Comparison of ENCODE assay signal across 8 cellular contexts in genomic region chr9:136694163-136694864, GRCh38. TPM values are rescaled to one million over a fixed set of nuclear protein-coding genes. Genes with fewer than 3 reads are reported as not detected.
A peak's percentile ranks its signal among the peaks of the same experiment; 100 is the strongest.
DNase-seq lines count a peak whose midpoint lies in the region; ATAC-seq and TF ChIP-seq lines count a peak whose summit lies in the region.

No MANE protein-coding gene starts in this region.

- DNase-seq in GM23248 (peak; percentile 65), SW 1271 (lab: John Stamatoyannopoulos, UW) (peak; percentile 23 to 46), neural progenitor cell (ENCODE audit: low spot score) (peak; percentile 79), kidney glomerular epithelial cell (lab: John Stamatoyannopoulos, UW) (no peak)

- no peaks in the 10 kb centered on the region for H3K36me3 ChIP-seq in BLaER1 treated with 17β-estradiol and CSF1 and Interleukin-3, amounts not matched to agents 10 nM and 100 nM
- H3K36me3 ChIP-seq in GM23248 (ENCODE audit: low read depth) (no peaks in the 10 kb centered on the region), esophagus (ENCODE audit: control insufficient read depth in 2 of 2, insufficient read depth in 2 of 2, low read length in 1 of 2) (no peaks in the 10 kb centered on the region), neural progenitor cell (no peaks in the 10 kb centered on the region)

- no peaks in the 10 kb centered on the region for H3K9me3 Mint-ChIP-seq in neural progenitor cell

- H3K79me2 ChIP-seq in GM23248 (ENCODE audit: insufficient read depth) (no peaks in the 10 kb centered on the region), neural progenitor cell (ENCODE audit: low read depth) (no peaks in the 10 kb centered on the region)

- WGBS in GM23248 (ENCODE audit: low coverage in 1 of 2, low lambda C conversion rate in 2 of 2, missing lambda C conversion rate in 2 of 2), 2 experiments: 23 to 25% methylated on average over 23 to 32 of the region's 32 CpGs
- 29 to 32% methylated on average over 28 to 32 of the region's 32 CpGs for WGBS in esophagus, 2 donors

- TF ChIP-seq CTCF in neural progenitor cell (IDR thresholded peaks at IDR 0.05): peak; percentile 77

- H3K4me3 Mint-ChIP-seq in neural progenitor cell: no peak overlapping the region

- no peaks in the 10 kb centered on the region for H3K9me2 ChIP-seq in GM23248 (ENCODE audit: insufficient read depth)

- peak overlapping the region; percentile 20 to 97 (median 49); a peak in 16 of 22 replicates for H3K4me2 ChIP-seq in BLaER1 treated with 17β-estradiol and CSF1 and Interleukin-3, amounts not matched to agents 10 nM and 100 nM
- no peak overlapping the region for H3K4me2 ChIP-seq in GM23248 (ENCODE audit: unreplicated experiment)
- H3K4me2 ChIP-seq in neural progenitor cell: no peak overlapping the region

- no peak overlapping the region for H3K9ac ChIP-seq in BLaER1 treated with 17β-estradiol and CSF1 and Interleukin-3, amounts not matched to agents 10 nM and 100 nM
- no peak overlapping the region for H3K9ac ChIP-seq in GM23248
- no peak overlapping the region for H3K9ac ChIP-seq in neural progenitor cell

- no peak for ATAC-seq in HG03521 (IDR thresholded peaks at IDR 0.05; ENCODE audit: unreplicated experiment)
- no peak for ATAC-seq in GM21526 (IDR thresholded peaks at IDR 0.05; ENCODE audit: low FRiP score, unreplicated experiment)

- H3K4me3 ChIP-seq in BLaER1 treated with 17β-estradiol and CSF1 and Interleukin-3, amounts not matched to agents 10 nM and 100 nM: no peak overlapping the region
- H3K4me3 ChIP-seq in GM23248 (no peak overlapping the region), esophagus (ENCODE audit: low read depth in 1 of 2, low read length in 2 of 2) (no peak overlapping the region), neural progenitor cell (no peak overlapping the region)

- H3K27me3 Mint-ChIP-seq in neural progenitor cell (ENCODE audit: insufficient read depth, low read depth): peaks cover 6% of the 10 kb centered on the region

- in situ Hi-C loops in GM23248 (cut with MboI): no loop called here

- no peaks in the 10 kb centered on the region for H3K9me3 ChIP-seq in BLaER1 treated with 17β-estradiol and CSF1 and Interleukin-3, amounts not matched to agents 10 nM and 100 nM (replicated peaks in 1 of 11)
- H3K9me3 ChIP-seq in GM23248 (ENCODE audit: low read depth) (no peaks in the 10 kb centered on the region), esophagus (ENCODE audit: control insufficient read depth in 2 of 2, insufficient read depth in 1 of 2, low read depth in 1 of 2, low read length in 1 of 2) (no peaks in the 10 kb centered on the region), neural progenitor cell (ENCODE audit: low read depth) (no peaks in the 10 kb centered on the region)

- no peaks in the 10 kb centered on the region; a peak in 1 of 22 replicates for H4K20me1 ChIP-seq in BLaER1 treated with 17β-estradiol and CSF1 and Interleukin-3, amounts not matched to agents 10 nM and 100 nM
- H4K20me1 ChIP-seq in GM23248 (ENCODE audit: insufficient read depth) (no peaks in the 10 kb centered on the region), neural progenitor cell (ENCODE audit: low read depth) (no peaks in the 10 kb centered on the region)

- H2AFZ ChIP-seq in GM23248: no peak overlapping the region
- no peak overlapping the region for H2AFZ ChIP-seq in neural progenitor cell (replicated peaks)

- H3K27ac ChIP-seq in BLaER1 treated with 17β-estradiol and CSF1 and Interleukin-3, amounts not matched to agents 10 nM and 100 nM: no peak overlapping the region
- H3K27ac ChIP-seq in GM23248 (no peak overlapping the region), esophagus (ENCODE audit: low read depth in 2 of 2, low read length in 1 of 2) (peak overlapping the region; percentile 90 to 91), neural progenitor cell (no peak overlapping the region)

- H3K27me3 ChIP-seq in BLaER1 treated with 17β-estradiol and CSF1 and Interleukin-3, amounts not matched to agents 10 nM and 100 nM: peaks cover 0 to 19% (median 0%) of the 10 kb centered on the region in 11 experiments; a peak in 4 of 22 replicates
- H3K27me3 ChIP-seq in GM23248 (replicated peaks; ENCODE audit: insufficient read depth) (no peaks in the 10 kb centered on the region), esophagus (ENCODE audit: control insufficient read depth in 1 of 2, insufficient read depth in 2 of 2, low read length in 2 of 2) (no peaks in the 10 kb centered on the region), neural progenitor cell (peaks cover 5% of the 10 kb centered on the region)

- no peak overlapping the region for H3K27ac Mint-ChIP-seq in neural progenitor cell

- H3K4me1 Mint-ChIP-seq in neural progenitor cell: peaks cover 24% of the 10 kb centered on the region

- H3F3A ChIP-seq in GM23248 (ENCODE audit: insufficient read depth): no peaks in the 10 kb centered on the region
- H3F3A ChIP-seq in neural progenitor cell (ENCODE audit: low read depth): peaks cover 4% of the 10 kb centered on the region

- H3K4me1 ChIP-seq in BLaER1 treated with 17β-estradiol and CSF1 and Interleukin-3, amounts not matched to agents 10 nM and 100 nM: peaks cover 63 to 94% (median 85%) of the 10 kb centered on the region in 10 experiments
- H3K4me1 ChIP-seq in GM23248 (ENCODE audit: insufficient read depth) (no peaks in the 10 kb centered on the region), esophagus (ENCODE audit: control insufficient read depth in 2 of 2, insufficient read depth in 2 of 2, low read length in 1 of 2) (peaks cover 0 to 41% of the 10 kb centered on the region in 2 donors), neural progenitor cell (peaks cover 11% of the 10 kb centered on the region)

- H3K36me3 Mint-ChIP-seq in neural progenitor cell: no peaks in the 10 kb centered on the region

RNA-seq across cellular contexts. Expression of gene AGPAT2, which starts 7.1 kb away (rescaled TPM):
- 50.8 and 58.3 TPM in 2 replicates for total RNA-seq in GM23248 (2014; rRNA removed; shearing (Covaris generic))
- polyA plus RNA-seq in GM23248 (2016; fragmentation: Nextera tagmentation; extraction: Ambion mirVana): 68.7 and 80.3 TPM in 2 replicates
- 100 to 1,000 TPM in 1 of 2 donors, 10 to 100 TPM in 1; 90.7 to 100 TPM for polyA plus RNA-seq in esophagus
- 2.4 and 3.4 TPM in 2 replicates for total RNA-seq in neural progenitor cell (ENCODE audit: low replicate concordance)

RNA-seq across cellular contexts. Expression of gene DIPK1B, which starts 18.1 kb away (rescaled TPM):
- total RNA-seq in GM23248 (2014; rRNA removed; shearing (Covaris generic)): not detected in 2 replicates
- polyA plus RNA-seq in GM23248 (2016; fragmentation: Nextera tagmentation; extraction: Ambion mirVana): 0.15 TPM in 1 of 2 replicates, not detected in the other
- 1 to 10 TPM; 1.6 to 2.5 TPM for polyA plus RNA-seq in esophagus
- total RNA-seq in neural progenitor cell (ENCODE audit: low replicate concordance): 11.8 and 52.8 TPM in 2 replicates

RNA-seq across cellular contexts. Expression of gene EGFL7, which starts 31.6 kb away (rescaled TPM):
- total RNA-seq in GM23248 (2014; rRNA removed; shearing (Covaris generic)): 13.7 and 15.3 TPM in 2 replicates
- polyA plus RNA-seq in GM23248 (2016; fragmentation: Nextera tagmentation; extraction: Ambion mirVana) (15.3 and 15.7 TPM in 2 replicates), esophagus (10 to 100 TPM; 34.5 to 43.2 TPM)
- total RNA-seq in neural progenitor cell (ENCODE audit: low replicate concordance): 16.5 and 47.4 TPM in 2 replicates

RNA-seq across cellular contexts. Expression of gene LCN10, which starts 48.4 kb away (rescaled TPM):
- total RNA-seq in GM23248 (2014; rRNA removed; shearing (Covaris generic)): not detected in 2 replicates
- not detected in 2 replicates for polyA plus RNA-seq in GM23248 (2016; fragmentation: Nextera tagmentation; extraction: Ambion mirVana)
- 10 to 100 TPM in 1 of 2 donors, 1 to 10 TPM in 1; 5.3 to 14.9 TPM for polyA plus RNA-seq in esophagus
- total RNA-seq in neural progenitor cell (ENCODE audit: low replicate concordance): not detected in 2 replicates

RNA-seq across cellular contexts. Expression of gene LCN6, which starts 54.0 kb away (rescaled TPM):
- not detected in 2 replicates for total RNA-seq in GM23248 (2014; rRNA removed; shearing (Covaris generic))
- polyA plus RNA-seq in GM23248 (2016; fragmentation: Nextera tagmentation; extraction: Ambion mirVana) (not detected in 2 replicates), esophagus (10 to 100 TPM in 1 of 2 donors, 1 to 10 TPM in 1; 9.0 to 14.4 TPM)
- not detected in 2 replicates for total RNA-seq in neural progenitor cell (ENCODE audit: low replicate concordance)

Comparison
In these comparisons a context has a peak if more than half of its experiments do, and no peak if none do; other contexts are left out.
1. H3K27ac ChIP-seq: peak in esophagus (2 of 2); none in BLaER1 treated with 17β-estradiol and CSF1 and Interleukin-3, amounts not matched to agents 10 nM and 100 nM (0 of 11), GM23248 (single experiment) and neural progenitor cell (single experiment).
2. H3K4me2 ChIP-seq: peak in BLaER1 treated with 17β-estradiol and CSF1 and Interleukin-3, amounts not matched to agents 10 nM and 100 nM (11 of 11); none in GM23248 (single experiment) and neural progenitor cell (single experiment).
3. RNA of gene AGPAT2, which starts 7.1 kb away (total RNA-seq): 50.8 to 58.3 TPM in GM23248; 2.4 to 3.4 TPM in neural progenitor cell; every median in the first group is over 10 times any median in the second.
4. RNA of gene DIPK1B, which starts 18.1 kb away (total RNA-seq): 11.8 to 52.8 TPM in neural progenitor cell; not detected in GM23248; every median in the first group is over 10 times any median in the second.